10 cellular contexts compared by ENCODE assay signal in genomic region chr2:237500681-237501424, GRCh38. TPM values are rescaled to one million over a fixed set of nuclear protein-coding genes. Genes with fewer than 3 reads are reported as not detected.
A peak's percentile ranks its signal among the peaks of the same experiment; 100 is the strongest.
DNase-seq lines count a peak whose midpoint lies in the region; ATAC-seq, FAIRE-seq and TF ChIP-seq lines count a peak whose summit lies in the region.
"Had no signal": no experiment of that assay in that cellular context is flagged by ENCODE, and none has a peak within 500 bp of the region (broad histone marks: within the 10 kb centered on the region; RNA-seq: fewer than 3 reads in every experiment).

No MANE protein-coding gene starts in this region.

- H3K9me3 ChIP-seq in mucosa of descending colon = no peaks in the 10 kb centered on the region

- peak; percentile 43 for ATAC-seq in mucosa of descending colon
- no peak for ATAC-seq in GM18511 (IDR thresholded peaks at IDR 0.05; ENCODE audit: unreplicated experiment)
- no peak for ATAC-seq in HG02884 (IDR thresholded peaks at IDR 0.05; ENCODE audit: unreplicated experiment)
- no peak for ATAC-seq in HG03175 (IDR thresholded peaks at IDR 0.05; ENCODE audit: unreplicated experiment)

- H3K4me3 ChIP-seq in bronchial epithelial cell (ENCODE audit: low read depth, low read length) = no peak overlapping the region
- no peak overlapping the region for H3K4me3 ChIP-seq in mucosa of descending colon

- TF ChIP-seq CTCF in bronchial epithelial cell (IDR thresholded peaks at IDR 0.05; ENCODE audit: insufficient read depth, low read length, severe bottlenecking) = no peak
- no peak for TF ChIP-seq CTCF in mucosa of descending colon (IDR thresholded peaks at IDR 0.05)

- H3K36me3 ChIP-seq in bronchial epithelial cell (ENCODE audit: control insufficient read depth, insufficient read depth, low read length) = no peaks in the 10 kb centered on the region
- H3K36me3 ChIP-seq in mucosa of descending colon (ENCODE audit: low read depth) = no peaks in the 10 kb centered on the region

- H3K4me1 ChIP-seq in mucosa of descending colon (ENCODE audit: low read depth) = peaks cover 3% of the 10 kb centered on the region

- DNase-seq in COLO829 (ENCODE audit: low spot score) (peak; percentile 90), LoVo (ENCODE audit: low spot score) (peak; percentile 70), bronchial epithelial cell (ENCODE audit: low read depth) (peak; percentile 68), mucosa of descending colon (no peak), HuH-7.5 (ENCODE audit: low spot score) (no peak)
- DNase-seq: activated CD4-positive, alpha-beta T cell treated with anti-CD3 and anti-CD28 coated beads for 4 hours; KG1 had no signal

- peak; percentile 43 for FAIRE-seq in bronchial epithelial cell (lab: Jason Lieb, UNC)

- no peaks in the 10 kb centered on the region for H3K27me3 ChIP-seq in bronchial epithelial cell (ENCODE audit: control insufficient read depth, insufficient read depth, low read length)

- intact Hi-C loops in mucosa of descending colon (cut with DNase I, micrococcal nuclease) = no loop called here

RNA-seq across cellular contexts. Expression of gene MLPH, which starts 13.8 kb away (rescaled TPM):
- 6.6 and 14.7 TPM in 2 replicates for total RNA-seq in bronchial epithelial cell
- total RNA-seq in mucosa of descending colon = 100 to 1,000 TPM in 2 of 3 donors, 10 to 100 TPM in 1; 46.8 to 133 (median 121) TPM

Comparison
In these comparisons a context has a peak if more than half of its experiments do, and no peak if none do; other contexts are left out.
1. DNase-seq: peak in COLO829 (single experiment), LoVo (single experiment) and bronchial epithelial cell (single experiment); none in mucosa of descending colon (0 of 3) and HuH-7.5 (single experiment).